ENCODE assay signal across 22 cellular contexts in the genomic region with DNA sequence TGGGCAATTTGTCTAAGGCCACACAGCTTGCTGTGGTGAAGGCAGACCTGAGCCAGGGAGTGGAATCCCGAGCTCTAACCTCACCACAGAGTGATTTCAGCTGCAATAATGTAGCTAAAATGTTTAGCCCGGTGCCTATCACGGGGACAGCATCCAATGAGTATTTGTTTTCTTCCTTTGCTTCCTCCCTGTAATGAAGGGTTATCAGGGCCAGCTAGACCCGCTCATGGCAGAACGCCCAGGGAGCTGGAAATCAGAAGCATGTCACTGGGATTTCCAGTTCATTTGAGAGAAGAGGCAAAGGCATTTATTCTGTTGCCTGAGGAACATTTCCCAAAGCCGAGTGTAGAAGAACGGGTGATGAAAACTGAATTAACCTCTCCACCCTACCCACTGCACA.
"Had no signal": no experiment of that assay in that cellular context is flagged by ENCODE, and none has a peak within 500 bp of the region (broad histone marks: within the 10 kb centered on the region; RNA-seq: fewer than 3 reads in every experiment).

No MANE protein-coding gene starts in this region.

- ATAC-seq: activated T-cell treated with anti-CD3 and anti-CD28 coated beads, Interleukin-2, amount 50 U/mL, for 72 hours; gastroesophageal sphincter had no signal

- H3K4me3 ChIP-seq: adrenal gland, esophagus muscularis mucosa, gastroesophageal sphincter, lung, skin epidermis, suprapubic skin had no signal

- H3K27ac ChIP-seq: adrenal gland, esophagus muscularis mucosa, gastroesophageal sphincter, skin epidermis, suprapubic skin, WERI-Rb-1 had no signal

- H3K4me1 ChIP-seq: adrenal gland, suprapubic skin had no signal

- H3K36me3 ChIP-seq: adrenal gland, esophagus muscularis mucosa, gastroesophageal sphincter, suprapubic skin, WERI-Rb-1 had no signal

- H3K27me3 Mint-ChIP-seq: dendritic cell treated with granulocyte-macrophage colony-stimulating factor and Interleukin-4, amounts not matched to agents 40 ng/mL and 50 ng/mL, for 4 days had no signal

- H3K36me3 Mint-ChIP-seq: activated naive CD4-positive, alpha-beta T cell treated with anti-CD3 and anti-CD28 coated beads, Interleukin-2, amount 50 U/mL, for 24 hours; immature natural killer cell had no signal

- H3K27ac Mint-ChIP-seq: activated naive CD4-positive, alpha-beta T cell treated with anti-CD3 and anti-CD28 coated beads, Interleukin-2, amount 50 U/mL, for 24 hours; activated T-cell treated with anti-CD3 and anti-CD28 coated beads, Interleukin-2, amount 50 U/mL, for 72 hours; dendritic cell treated with granulocyte-macrophage colony-stimulating factor and Interleukin-4, amounts not matched to agents 40 ng/mL and 50 ng/mL, for 4 days; immature natural killer cell; progenitor cell of endocrine pancreas; stimulated activated naive CD8-positive, alpha-beta T cell treated with anti-CD3 and anti-CD28 coated beads, Interleukin-15, Interleukin-2, amounts not matched to agents 100 ng/mL and 50 ng/mL, for 24 hours had no signal

- H3K9me3 ChIP-seq: adrenal gland, esophagus muscularis mucosa, gastroesophageal sphincter, suprapubic skin had no signal

- H3K4me1 Mint-ChIP-seq: activated naive CD4-positive, alpha-beta T cell treated with anti-CD3 and anti-CD28 coated beads, Interleukin-2, amount 50 U/mL, for 24 hours; immature natural killer cell had no signal

- DNase-seq: activated CD4-positive, alpha-beta T cell treated with anti-CD3 and anti-CD28 coated beads for 1 hour; activated CD8-positive, alpha-beta memory T cell treated with anti-CD3 and anti-CD28 coated beads for 24 hours; activated CD8-positive, alpha-beta memory T cell treated with anti-CD3 and anti-CD28 coated beads, Interleukin-2, amount 50 U/mL, for 48 hours; activated effector memory CD4-positive, alpha-beta T cell treated with anti-CD3 and anti-CD28 coated beads, Interleukin-2, amount 50 U/mL, for 16 hours; activated T-cell treated with anti-CD3 and anti-CD28 coated beads, Interleukin-2, amount 50 U/mL, for 72 hours; adrenal gland; effector CD8-positive, alpha-beta T cell; immature natural killer cell; midbrain; occipital lobe; T-helper 2 cell; trophoblast cell; WERI-Rb-1 had no signal

- H3K4me3 Mint-ChIP-seq: activated naive CD4-positive, alpha-beta T cell treated with anti-CD3 and anti-CD28 coated beads, Interleukin-2, amount 50 U/mL, for 24 hours; activated T-cell treated with anti-CD3 and anti-CD28 coated beads, Interleukin-2, amount 50 U/mL, for 72 hours; dendritic cell treated with granulocyte-macrophage colony-stimulating factor and Interleukin-4, amounts not matched to agents 40 ng/mL and 50 ng/mL, for 4 days; immature natural killer cell; stimulated activated naive CD8-positive, alpha-beta T cell treated with anti-CD3 and anti-CD28 coated beads, Interleukin-15, Interleukin-2, amounts not matched to agents 100 ng/mL and 50 ng/mL, for 24 hours had no signal

- H3K27me3 ChIP-seq: adrenal gland, gastroesophageal sphincter had no signal

- H3K9me3 Mint-ChIP-seq: activated naive CD4-positive, alpha-beta T cell treated with anti-CD3 and anti-CD28 coated beads, Interleukin-2, amount 50 U/mL, for 24 hours; activated T-cell treated with anti-CD3 and anti-CD28 coated beads, Interleukin-2, amount 50 U/mL, for 72 hours; dendritic cell treated with granulocyte-macrophage colony-stimulating factor and Interleukin-4, amounts not matched to agents 40 ng/mL and 50 ng/mL, for 4 days; immature natural killer cell; stimulated activated naive CD8-positive, alpha-beta T cell treated with anti-CD3 and anti-CD28 coated beads, Interleukin-15, Interleukin-2, amounts not matched to agents 100 ng/mL and 50 ng/mL, for 24 hours had no signal
